In the genomic region with DNA sequence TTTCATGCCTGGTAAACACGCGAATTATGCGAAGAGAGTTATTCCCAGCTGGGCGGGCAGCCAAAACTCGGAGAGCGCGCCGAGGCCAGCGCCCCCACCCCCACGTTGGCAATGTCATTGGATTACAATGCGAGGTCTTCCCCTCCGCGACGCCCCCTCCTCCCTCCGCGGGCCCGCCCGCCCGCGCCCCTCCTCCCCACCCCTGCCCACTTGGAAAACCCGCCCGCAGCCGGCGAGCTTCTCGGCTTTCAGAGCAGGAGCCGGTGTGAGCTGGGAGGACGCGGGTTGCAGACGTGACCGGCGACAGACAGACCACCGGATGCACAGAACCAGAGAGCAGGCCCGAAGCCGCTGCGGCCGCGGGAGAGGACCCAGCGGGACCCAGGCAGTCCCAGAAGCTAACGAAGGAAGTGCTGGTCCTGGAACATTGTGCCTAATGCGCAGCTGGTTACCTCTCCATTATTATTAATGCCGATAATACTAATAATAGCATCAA, we compare ENCODE assay signal across 9 cellular contexts. TPM values are rescaled to one million over a fixed set of nuclear protein-coding genes. Genes with fewer than 3 reads are reported as not detected.
A peak's percentile ranks its signal among the peaks of the same experiment; 100 is the strongest.
DNase-seq lines count a peak whose midpoint lies in the region; ATAC-seq and TF ChIP-seq lines count a peak whose summit lies in the region.
"Had no signal": no experiment of that assay in that cellular context is flagged by ENCODE, and none has a peak within 500 bp of the region (broad histone marks: within the 10 kb centered on the region; RNA-seq: fewer than 3 reads in every experiment).

No MANE protein-coding gene starts in this region.

- H3K4me3 ChIP-seq in AG10803 (ENCODE audit: low read length) (peak overlapping the region; percentile 58), gastroesophageal sphincter (peak overlapping the region in 1 of 2 donors; percentile 43)
- H3K4me3 ChIP-seq in naive thymus-derived CD4-positive, alpha-beta T cell (ENCODE audit: low read length), result peak overlapping the region; percentile 61

- peaks cover 32% of the 10 kb centered on the region for H3K4me1 Mint-ChIP-seq in activated naive CD8-positive, alpha-beta T cell treated with anti-CD3 and anti-CD28 coated beads, Interleukin-2, amount 10 ng/mL, durations not matched to agents 7 days and 5 days
- peaks cover 27 to 59% (median 51%) of the 10 kb centered on the region in 7 donors for H3K4me1 Mint-ChIP-seq in naive thymus-derived CD4-positive, alpha-beta T cell

- peaks cover 0 to 8% (median 0%) of the 10 kb centered on the region in 3 experiments for H3K36me3 ChIP-seq in naive thymus-derived CD4-positive, alpha-beta T cell (ENCODE audit: control insufficient read depth in 2 of 3, insufficient read depth in 3 of 3, low read length in 3 of 3)
- no peaks in the 10 kb centered on the region for H3K36me3 ChIP-seq in gastroesophageal sphincter

- H3K4me3 Mint-ChIP-seq in activated naive CD8-positive, alpha-beta T cell treated with anti-CD3 and anti-CD28 coated beads, Interleukin-2, amount 10 ng/mL, durations not matched to agents 7 days and 5 days, result peak overlapping the region; percentile 83
- H3K4me3 Mint-ChIP-seq in naive thymus-derived CD4-positive, alpha-beta T cell, result peak overlapping the region; percentile 76 to 97 (median 92)

- intact Hi-C loops in naive thymus-derived CD4-positive, alpha-beta T cell (cut with micrococcal nuclease), result loop anchor here in 1 of 2 donors (5.0 to 10.0 kb wide), 5 partner anchors 315 to 1917 kb away; partner anchors contain the start of genes COIL, MMD, MTMR4 and TRIM25

- DNase-seq in AG10803 (ENCODE audit: low read depth), result no peak
- DNase-seq in HS-27A (ENCODE audit: low read depth), result peak; percentile 27
- peak; percentile 42 for DNase-seq in activated naive CD8-positive, alpha-beta T cell treated with anti-CD3 and anti-CD28 coated beads, Interleukin-2, amount 10 ng/mL, durations not matched to agents 7 days and 5 days
- peak in 3 of 9 donors; percentile 9 to 35 (median 16) for DNase-seq in naive thymus-derived CD4-positive, alpha-beta T cell
- no peak for DNase-seq in effector CD8-positive, alpha-beta T cell (lab: John Stamatoyannopoulos, UW)
- DNase-seq in SW480 (ENCODE audit: low spot score), result no peak
- DNase-seq in MV-4-11 (lab: John Stamatoyannopoulos, UW), result no peak

- CTCF ChIA-PET in naive thymus-derived CD4-positive, alpha-beta T cell (lab: Charles Lee), result interaction anchor here (0.9 to 3.1 kb wide), 4 partner anchors 32 to 183 kb away, joined by 3 to 17 read pairs (median 10); no protein-coding TSS in a partner anchor

- no peaks in the 10 kb centered on the region for H3K36me3 Mint-ChIP-seq in activated naive CD8-positive, alpha-beta T cell treated with anti-CD3 and anti-CD28 coated beads, Interleukin-2, amount 10 ng/mL, durations not matched to agents 7 days and 5 days
- peaks cover 0 to 2% (median 0%) of the 10 kb centered on the region in 5 donors for H3K36me3 Mint-ChIP-seq in naive thymus-derived CD4-positive, alpha-beta T cell

- no peaks in the 10 kb centered on the region for H3K9me3 ChIP-seq in naive thymus-derived CD4-positive, alpha-beta T cell (ENCODE audit: control insufficient read depth in 2 of 3, low read length in 3 of 3)
- H3K9me3 ChIP-seq in gastroesophageal sphincter, result no peaks in the 10 kb centered on the region

- H3K27me3 ChIP-seq in naive thymus-derived CD4-positive, alpha-beta T cell (ENCODE audit: control insufficient read depth in 2 of 2, insufficient read depth in 2 of 2, low read length in 2 of 2), result peaks cover 0 to 8% of the 10 kb centered on the region in 2 donors
- H3K27me3 ChIP-seq in gastroesophageal sphincter, result peaks cover 76% of the 10 kb centered on the region

- no peak for ATAC-seq in activated naive CD8-positive, alpha-beta T cell treated with anti-CD3 and anti-CD28 coated beads, Interleukin-2, amount 10 ng/mL, durations not matched to agents 7 days and 5 days (ENCODE audit: low read depth)
- no peak for ATAC-seq in naive thymus-derived CD4-positive, alpha-beta T cell
- ATAC-seq in gastroesophageal sphincter, result no peak

- no peak for TF ChIP-seq POLR2A in gastroesophageal sphincter (IDR thresholded peaks at IDR 0.05)

- 0 to 20% methylated on average over 2 to 3 of the region's 41 CpGs for whole genome bisulfite sequencing in gastroesophageal sphincter (ENCODE audit: low coverage in 1 of 2), 2 donors

- H3K27ac ChIP-seq in naive thymus-derived CD4-positive, alpha-beta T cell (ENCODE audit: low read depth, low read length), result peak overlapping the region; percentile 88
- H3K27ac ChIP-seq in gastroesophageal sphincter, result peak overlapping the region in 2 of 4 donors; percentile 23 to 67

- TF ChIP-seq EP300 in gastroesophageal sphincter (IDR thresholded peaks at IDR 0.05), result no peak

- H3K9me3 Mint-ChIP-seq in activated naive CD8-positive, alpha-beta T cell treated with anti-CD3 and anti-CD28 coated beads, Interleukin-2, amount 10 ng/mL, durations not matched to agents 7 days and 5 days, result no peaks in the 10 kb centered on the region
- H3K9me3 Mint-ChIP-seq in naive thymus-derived CD4-positive, alpha-beta T cell, result peaks cover 0 to 3% (median 0%) of the 10 kb centered on the region in 11 donors

- peaks cover 12 to 47% of the 10 kb centered on the region in 2 donors for H3K4me1 ChIP-seq in naive thymus-derived CD4-positive, alpha-beta T cell (ENCODE audit: control insufficient read depth in 2 of 2, insufficient read depth in 2 of 2, low read length in 2 of 2)
- H3K4me1 ChIP-seq in gastroesophageal sphincter, result peaks cover 0 to 56% (median 40%) of the 10 kb centered on the region in 3 donors

- POLR2A ChIA-PET in activated naive CD8-positive, alpha-beta T cell treated with anti-CD3 and anti-CD28 coated beads, Interleukin-2, amount 10 ng/mL, durations not matched to agents 7 days and 5 days (lab: Charles Lee), result interaction anchor here (0.6 kb wide), 1 partner anchor 24 kb away, joined by 3 read pairs; no protein-coding TSS in a partner anchor
- POLR2A ChIA-PET in naive thymus-derived CD4-positive, alpha-beta T cell (lab: Charles Lee), result interaction anchor here (0.6 to 13.8 kb wide), 11 partner anchors 9 to 237 kb away, joined by 3 to 347 read pairs (median 4); partner anchors contain the start of genes C17orf67 and DGKE

- no peak overlapping the region for H3K27ac Mint-ChIP-seq in activated naive CD8-positive, alpha-beta T cell treated with anti-CD3 and anti-CD28 coated beads, Interleukin-2, amount 10 ng/mL, durations not matched to agents 7 days and 5 days
- peak overlapping the region in 8 of 9 donors; percentile 98 to 100 (median 99) for H3K27ac Mint-ChIP-seq in naive thymus-derived CD4-positive, alpha-beta T cell

- H3K27me3 Mint-ChIP-seq in activated naive CD8-positive, alpha-beta T cell treated with anti-CD3 and anti-CD28 coated beads, Interleukin-2, amount 10 ng/mL, durations not matched to agents 7 days and 5 days, result peaks cover 35% of the 10 kb centered on the region
- H3K27me3 Mint-ChIP-seq in naive thymus-derived CD4-positive, alpha-beta T cell, result peaks cover 0 to 45% (median 9%) of the 10 kb centered on the region in 5 donors

- TF ChIP-seq CTCF in AG10803 (conservative IDR thresholded peaks at IDR 0.05; ENCODE audit: low read length), result no peak
- no peak for TF ChIP-seq CTCF in gastroesophageal sphincter (IDR thresholded peaks at IDR 0.05)

RNA-seq across cellular contexts. Expression of gene NOG, which starts 4.0 kb away (rescaled TPM):
- total RNA-seq in activated naive CD8-positive, alpha-beta T cell treated with anti-CD3 and anti-CD28 coated beads, Interleukin-2, amount 10 ng/mL, durations not matched to agents 7 days and 5 days, result 1 to 10 TPM; 2.8 TPM
- 100 to 1,000 TPM in 2 of 5 experiments, 10 to 100 TPM in 2, under 1 TPM in 1; 0.12 to 169 (median 31.4) TPM for total RNA-seq in naive thymus-derived CD4-positive, alpha-beta T cell
- 10 to 100 TPM; 65.1 to 67.1 TPM for polyA plus RNA-seq in naive thymus-derived CD4-positive, alpha-beta T cell
- total RNA-seq in gastroesophageal sphincter, result 1 to 10 TPM in 3 of 4 donors, not detected in 1; 2.7 to 8.4 (median 3.2) TPM
- total RNA-seq: SK-MEL-5 had no signal

Comparison
In these comparisons a context has a peak if more than half of its experiments do, and no peak if none do; other contexts are left out.
1. DNase-seq: peak in HS-27A (single experiment) and activated naive CD8-positive, alpha-beta T cell treated with anti-CD3 and anti-CD28 coated beads, Interleukin-2, amount 10 ng/mL, durations not matched to agents 7 days and 5 days (single experiment); none in AG10803 (single experiment), effector CD8-positive, alpha-beta T cell (single experiment), SW480 (single experiment) and MV-4-11 (single experiment).